Comparison of ENCODE assay signal across 21 cellular contexts in the genomic region with DNA sequence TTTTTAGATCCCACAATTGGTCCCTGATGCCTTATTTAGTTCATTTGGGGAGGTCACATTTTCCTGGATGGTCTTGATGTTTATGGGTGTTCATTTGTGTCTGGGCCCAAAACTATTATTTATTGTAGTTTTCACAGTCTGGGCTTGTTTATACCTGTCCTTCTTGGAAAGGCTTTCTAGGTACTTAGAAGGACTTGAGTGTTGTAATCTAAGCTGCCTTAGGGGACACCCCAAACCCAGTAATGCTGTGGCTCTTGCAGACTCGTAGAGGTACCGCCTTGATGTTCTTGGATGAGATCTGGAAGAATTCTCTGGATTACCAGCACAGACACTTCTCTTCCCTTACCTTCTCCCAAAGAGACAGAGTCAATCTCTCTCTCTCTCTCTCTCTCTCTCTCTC. TPM values are rescaled to one million over a fixed set of nuclear protein-coding genes. Genes with fewer than 3 reads are reported as not detected.
DNase-seq lines count a peak whose midpoint lies in the region; ATAC-seq, FAIRE-seq and TF ChIP-seq lines count a peak whose summit lies in the region.
"Had no signal": no experiment of that assay in that cellular context is flagged by ENCODE, and none has a peak within 500 bp of the region (broad histone marks: within the 10 kb centered on the region; RNA-seq: fewer than 3 reads in every experiment).

No MANE protein-coding gene starts in this region.

- POLR2A ChIA-PET in MCF 10A (lab: Yijun Ruan, JAX): no interaction called here
- POLR2A ChIA-PET in GM12878 (lab: Charles Lee): interaction anchor here (0.6 kb wide), 2 partner anchors 69 to 461 kb away, joined by 3 read pairs; no protein-coding TSS in a partner anchor

- DNase-seq in MCF 10A (ENCODE audit: unreplicated experiment) (peak; percentile 15), breast epithelium (ENCODE audit: low spot score in 2 of 2) (no peak), GM12878 (ENCODE audit: low read depth, low spot score) (no peak), bronchial epithelial cell (ENCODE audit: low read depth) (peak; percentile 52), head of caudate nucleus (no peak), epidermal melanocyte (ENCODE audit: insufficient read length, low spot score) (no peak)
- DNase-seq in stimulated activated effector memory CD8-positive, alpha-beta T cell treated with anti-CD3 and anti-CD28 coated beads, Interleukin-12 subunit alpha, Interleukin-12 subunit beta, amount 100 ng/mL, for 72 hours (ENCODE audit: low spot score in 2 of 2): no peak
- DNase-seq: ACHN; BE2C; C1 segment of cervical spinal cord; CD8-positive, alpha-beta memory T cell; COR-L47; DMS 273 treated with DMSO at 0.1 percent for 48 hours; DMS53; GM23248 had no signal

- no peak for TF ChIP-seq POLR2A in breast epithelium (IDR thresholded peaks at IDR 0.05)
- no peak for TF ChIP-seq POLR2A in GM12878 (IDR thresholded peaks at IDR 0.05; ENCODE audit: low read depth, low read length)

- H3K9me3 Mint-ChIP-seq in MCF 10A (ENCODE audit: unreplicated experiment): no peaks in the 10 kb centered on the region
- no peaks in the 10 kb centered on the region for H3K9me3 Mint-ChIP-seq in stimulated activated effector memory CD8-positive, alpha-beta T cell treated with anti-CD3 and anti-CD28 coated beads, Interleukin-12 subunit alpha, Interleukin-12 subunit beta, amount 100 ng/mL, for 72 hours
- H3K9me3 Mint-ChIP-seq: CD4-positive, CD25-positive, alpha-beta regulatory T cell; CD8-positive, alpha-beta memory T cell had no signal

- RAD21 ChIA-PET in GM12878 (lab: Charles Lee; ENCODE audit: unreplicated experiment): interaction anchor here (1.1 kb wide), 1 partner anchor 15 kb away, joined by 5 read pairs; no protein-coding TSS in a partner anchor

- no peaks in the 10 kb centered on the region for H3K79me2 ChIP-seq in GM12878 (ENCODE audit: control insufficient read depth, insufficient read depth, low read length)

- in situ Hi-C loops in GM12878 (cut with MboI): no loop called here

- no peak for TF ChIP-seq EP300 in GM12878 (IDR thresholded peaks at IDR 0.05; ENCODE audit: borderline replicate concordance in 1 of 2, control insufficient read depth in 1 of 2, low read depth in 2 of 2, low read length in 2 of 2)

- no peak for TF ChIP-seq CTCF in MCF 10A (IDR thresholded peaks at IDR 0.05; ENCODE audit: unreplicated experiment)
- TF ChIP-seq CTCF in breast epithelium (IDR thresholded peaks at IDR 0.05): no peak
- TF ChIP-seq CTCF in GM12878 (IDR thresholded peaks at IDR 0.05 in 2 of 3, conservative IDR thresholded peaks at IDR 0.05 in 1 of 3; ENCODE audit: control insufficient read depth in 2 of 3, extremely low read depth in 1 of 3, insufficient read depth in 1 of 3, low read depth in 3 of 3, low read length in 3 of 3): no peak
- TF ChIP-seq CTCF in bronchial epithelial cell (IDR thresholded peaks at IDR 0.05; ENCODE audit: insufficient read depth, low read length, severe bottlenecking): no peak

- no peak overlapping the region for H3K4me3 Mint-ChIP-seq in MCF 10A (ENCODE audit: unreplicated experiment)
- H3K4me3 Mint-ChIP-seq in stimulated activated effector memory CD8-positive, alpha-beta T cell treated with anti-CD3 and anti-CD28 coated beads, Interleukin-12 subunit alpha, Interleukin-12 subunit beta, amount 100 ng/mL, for 72 hours: no peak overlapping the region
- H3K4me3 Mint-ChIP-seq: CD4-positive, CD25-positive, alpha-beta regulatory T cell; CD8-positive, alpha-beta memory T cell had no signal

- no peak overlapping the region for H2AFZ ChIP-seq in GM12878 (ENCODE audit: control insufficient read depth, low read depth, low read length)
- H2AFZ ChIP-seq: GM23248 had no signal

- no peak overlapping the region for H3K4me3 ChIP-seq in breast epithelium
- H3K4me3 ChIP-seq in GM12878: no peak overlapping the region
- no peak overlapping the region for H3K4me3 ChIP-seq in bronchial epithelial cell (ENCODE audit: low read depth, low read length)
- H3K4me3 ChIP-seq: GM23248, HAP-1 had no signal

- H3K27ac Mint-ChIP-seq in MCF 10A (ENCODE audit: low read depth, unreplicated experiment): no peak overlapping the region
- peak overlapping the region; percentile 50 for H3K27ac Mint-ChIP-seq in stimulated activated effector memory CD8-positive, alpha-beta T cell treated with anti-CD3 and anti-CD28 coated beads, Interleukin-12 subunit alpha, Interleukin-12 subunit beta, amount 100 ng/mL, for 72 hours
- H3K27ac Mint-ChIP-seq: CD4-positive, CD25-positive, alpha-beta regulatory T cell; CD8-positive, alpha-beta memory T cell had no signal

- H3K4me1 ChIP-seq in breast epithelium (no peaks in the 10 kb centered on the region), GM12878 (ENCODE audit: control insufficient read depth, insufficient read depth, low read length) (no peaks in the 10 kb centered on the region)
- H3K4me1 ChIP-seq: BE2C, HAP-1 had no signal

- H3K9me3 ChIP-seq in breast epithelium: no peaks in the 10 kb centered on the region
- no peaks in the 10 kb centered on the region for H3K9me3 ChIP-seq in GM12878 (replicated peaks; ENCODE audit: control insufficient read depth, insufficient read depth, low read length)
- H3K9me3 ChIP-seq: BE2C, HAP-1 had no signal

- no peaks in the 10 kb centered on the region for H3K36me3 Mint-ChIP-seq in MCF 10A (ENCODE audit: insufficient read depth, unreplicated experiment)
- H3K36me3 Mint-ChIP-seq in stimulated activated effector memory CD8-positive, alpha-beta T cell treated with anti-CD3 and anti-CD28 coated beads, Interleukin-12 subunit alpha, Interleukin-12 subunit beta, amount 100 ng/mL, for 72 hours: no peaks in the 10 kb centered on the region
- H3K36me3 Mint-ChIP-seq: CD4-positive, CD25-positive, alpha-beta regulatory T cell; CD8-positive, alpha-beta memory T cell had no signal

- H3K4me1 Mint-ChIP-seq in MCF 10A (ENCODE audit: insufficient read depth, unreplicated experiment): peaks cover 10% of the 10 kb centered on the region
- H3K4me1 Mint-ChIP-seq in stimulated activated effector memory CD8-positive, alpha-beta T cell treated with anti-CD3 and anti-CD28 coated beads, Interleukin-12 subunit alpha, Interleukin-12 subunit beta, amount 100 ng/mL, for 72 hours: no peaks in the 10 kb centered on the region
- H3K4me1 Mint-ChIP-seq: CD8-positive, alpha-beta memory T cell had no signal

- H3K36me3 ChIP-seq in breast epithelium (no peaks in the 10 kb centered on the region), GM12878 (ENCODE audit: control insufficient read depth in 2 of 2, insufficient read depth in 2 of 2, low read length in 1 of 2) (no peaks in the 10 kb centered on the region), bronchial epithelial cell (ENCODE audit: control insufficient read depth, insufficient read depth, low read length) (no peaks in the 10 kb centered on the region)
- H3K36me3 ChIP-seq: BE2C, HAP-1 had no signal

- TF ChIP-seq RAD21 in GM12878 (IDR thresholded peaks at IDR 0.05; ENCODE audit: insufficient read depth, low read depth, low read length): no peak

- no peak overlapping the region for H3K4me2 ChIP-seq in GM12878 (ENCODE audit: control insufficient read depth, insufficient read depth)

- SMC1A ChIA-PET in GM12878 (lab: Charles Lee; ENCODE audit: uncharacterized antibody, unreplicated experiment): no interaction called here

- intact Hi-C loops in MCF 10A (cut with micrococcal nuclease) (loop anchor here (10.0 kb wide), 2 partner anchors 401 to 461 kb away; partner anchors contain the start of gene ATAD2B), breast epithelium (cut with DNase I; ENCODE audit: low total_unique reads) (no loop called here), GM12878 (cut with micrococcal nuclease; ENCODE audit: unreplicated experiment) (no loop called here), head of caudate nucleus (cut with DNase I) (loop anchor here (10.0 kb wide), 1 partner anchor 561 kb away; no protein-coding TSS in a partner anchor)

- CTCF ChIA-PET in MCF 10A (lab: Yijun Ruan, JAX) (interaction anchor here (0.5 to 0.7 kb wide), 4 partner anchors 43 to 280 kb away, joined by 3 to 4 read pairs (median 3); no protein-coding TSS in a partner anchor), GM12878 (lab: Yijun Ruan, JAX) (interaction anchor here (1.4 kb wide), 1 partner anchor 149 kb away, joined by 4 read pairs; no protein-coding TSS in a partner anchor)

- 87% methylated on average over 2 of the region's 2 CpGs for WGBS in GM12878 (ENCODE audit: insufficient coverage, insufficient replicate concordance, low lambda C conversion rate, missing lambda C conversion rate)

- H3K27me3 Mint-ChIP-seq in MCF 10A (ENCODE audit: insufficient read depth, unreplicated experiment): no peaks in the 10 kb centered on the region

- BruUV-seq in MCF 10A (replicated peaks; lab: Mats Ljungman, UMichigan): no TSS peak
- BruUV-seq in GM12878 (replicated peaks; lab: Mats Ljungman, UMichigan): no TSS peak

- FAIRE-seq in GM12878 (lab: Jason Lieb, UNC): no peak
- FAIRE-seq in bronchial epithelial cell (lab: Jason Lieb, UNC): no peak
- FAIRE-seq: A204.1, GM12891, GM19239 had no signal

- ATAC-seq in GM12878: no peak
- no peak for ATAC-seq in stimulated activated effector memory CD8-positive, alpha-beta T cell treated with anti-CD3 and anti-CD28 coated beads, Interleukin-12 subunit alpha, Interleukin-12 subunit beta, amount 100 ng/mL, for 72 hours

- H3K27ac ChIP-seq in breast epithelium: no peak overlapping the region
- no peak overlapping the region for H3K27ac ChIP-seq in GM12878 (ENCODE audit: control insufficient read depth, insufficient read depth)
- H3K27ac ChIP-seq: GM23248, HL-60 had no signal

- H4K20me1 ChIP-seq in GM12878 (ENCODE audit: control insufficient read depth, insufficient read depth): no peaks in the 10 kb centered on the region

- H3K27me3 ChIP-seq in breast epithelium: no peaks in the 10 kb centered on the region
- H3K27me3 ChIP-seq in GM12878 (replicated peaks in 1 of 2; ENCODE audit: control insufficient read depth in 2 of 2, insufficient read depth in 2 of 2, low read length in 1 of 2): no peaks in the 10 kb centered on the region
- H3K27me3 ChIP-seq in bronchial epithelial cell (ENCODE audit: control insufficient read depth, insufficient read depth, low read length): no peaks in the 10 kb centered on the region
- H3K27me3 ChIP-seq: BE2C had no signal

- H3K9ac ChIP-seq in GM12878 (ENCODE audit: control insufficient read depth, insufficient read depth, low read length): no peak overlapping the region
- H3K9ac ChIP-seq: GM23248 had no signal

RNA-seq across cellular contexts. Expression of gene ITSN2, which starts 25.0 kb away (rescaled TPM):
- total RNA-seq in MCF 10A (2022) (36.5 and 40.8 TPM in 2 replicates), breast epithelium (10 to 100 TPM; 43.4 to 69.8 (median 46.5) TPM), GM12878 (2014; rRNA removed) (43.9 and 53.0 TPM in 2 replicates), GM12878 (2014; rRNA removed; fragmentation: Illumina TruSeq; extraction: Trizol) (52.7 and 54.9 TPM in 2 replicates), GM12878 (2021) (65.1 and 70.1 TPM in 2 replicates), bronchial epithelial cell (26.3 and 32.4 TPM in 2 replicates)
- 276 and 309 TPM in 2 replicates for total RNA-seq in GM12878 (2013; cell fraction: nucleolus; rRNA removed)
- polyA plus RNA-seq in GM12878 (2011; ENCODE audit: low read depth): 22.9 TPM
- polyA plus RNA-seq in GM12878 (2011; rRNA removed) (80.0 and 87.9 TPM in 2 replicates), GM12878 (2014; fragmentation: Illumina TruSeq; extraction: Trizol) (57.4 and 69.9 TPM in 2 replicates), GM12878 (2014; fragmentation: Nextera tagmentation; extraction: Ambion mirVana) (10 to 100 TPM; 20.5 to 24.3 TPM), GM12878 (2014; rRNA removed) (41.8 and 47.8 TPM in 2 replicates), GM12878 (2016; fragmentation: Nextera tagmentation; extraction: Ambion mirVana) (10 to 100 TPM; 56.6 to 58.1 TPM)
- 50.0 and 89.8 TPM in 2 replicates for polyA plus RNA-seq in GM12878 (2011; cell fraction: cytosol; rRNA removed)
- polyA plus RNA-seq in GM12878 (2011; cell fraction: nucleus; rRNA removed): 100 and 104 TPM in 2 replicates
- polyA plus RNA-seq in GM12878 (2012): 37.9 and 40.1 TPM in 2 replicates
- 89.4 and 131 TPM in 2 replicates for polyA minus RNA-seq in GM12878 (2011; rRNA and poly(A)+ RNA removed)
- 30.5 and 30.8 TPM in 2 replicates for polyA minus RNA-seq in GM12878 (2011; cell fraction: cytosol; rRNA and poly(A)+ RNA removed)
- 53.2 and 83.5 TPM in 2 replicates for polyA minus RNA-seq in GM12878 (2011; cell fraction: nucleus; rRNA and poly(A)+ RNA removed)

Comparison
In these comparisons a context has a peak if more than half of its experiments do, and no peak if none do; other contexts are left out.
1. DNase-seq: peak in MCF 10A (single experiment) and bronchial epithelial cell (single experiment); none in breast epithelium (0 of 2), GM12878 (single experiment), stimulated activated effector memory CD8-positive, alpha-beta T cell treated with anti-CD3 and anti-CD28 coated beads, Interleukin-12 subunit alpha, Interleukin-12 subunit beta, amount 100 ng/mL, for 72 hours (0 of 2), head of caudate nucleus (0 of 42) and epidermal melanocyte (single experiment).
2. intact Hi-C loops: an anchor here in MCF 10A (10.0 kb wide) and head of caudate nucleus (10.0 kb wide); none called in breast epithelium and GM12878.